ENCODE assay signal across 20 cellular contexts in the genomic region with DNA sequence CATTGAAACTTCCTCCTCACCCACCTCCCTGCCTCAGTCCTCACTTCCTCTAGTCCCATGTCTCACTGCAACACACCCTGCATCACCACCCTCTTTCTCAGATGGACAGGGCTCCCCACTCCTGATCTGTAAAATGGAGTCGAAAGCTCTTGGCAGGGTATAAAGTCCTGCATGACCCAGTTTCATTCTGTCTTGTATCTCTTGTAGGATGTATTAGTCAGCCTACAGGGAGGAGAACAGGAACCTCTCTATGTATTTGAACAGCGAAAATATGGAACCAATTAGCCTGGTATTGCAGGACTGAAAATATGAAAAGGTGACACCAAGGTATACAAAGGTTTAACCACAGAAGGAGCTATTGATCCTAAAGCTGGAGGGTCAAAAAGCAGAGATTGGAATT.
"Had no signal": no experiment of that assay in that cellular context is flagged by ENCODE, and none has a peak within 500 bp of the region (broad histone marks: within the 10 kb centered on the region; RNA-seq: fewer than 3 reads in every experiment).

No MANE protein-coding gene starts in this region.

- H3K4me3 ChIP-seq: colonic mucosa, hepatocyte, psoas muscle, right lobe of liver, testis, tibial nerve, upper lobe of right lung, vagina had no signal

- H3K4me2 ChIP-seq: hepatocyte had no signal

- H3K36me3 ChIP-seq: colonic mucosa, right lobe of liver, tibial nerve, upper lobe of right lung, vagina had no signal

- H3K27me3 Mint-ChIP-seq: stimulated activated memory B cell treated with anti-CD40 and anti-IgM and Interleukin-4, amounts not matched to agents 10 μg/mL and 1 μg/mL and 100 μg/mL, for 72 hours had no signal

- H3K9me3 ChIP-seq: colonic mucosa, psoas muscle, right lobe of liver, testis, tibial nerve, upper lobe of right lung, vagina had no signal

- DNase-seq: colonic mucosa; dermis blood vessel endothelial cell; endodermal cell; erythroblast; foreskin melanocyte; head of caudate nucleus; naive thymus-derived CD4-positive, alpha-beta T cell; nephron progenitor cell; psoas muscle; retina; right lobe of liver; stimulated activated CD4-positive, alpha-beta T cell treated with anti-CD3 and anti-CD28 coated beads, Interleukin-4, amount 100 ng/mL, for 24 hours; testis; upper lobe of right lung had no signal

- H3K27ac ChIP-seq: colonic mucosa, hepatocyte, psoas muscle, right lobe of liver, testis, tibial nerve, upper lobe of right lung, vagina had no signal

- H3K27ac Mint-ChIP-seq: endodermal cell; naive thymus-derived CD4-positive, alpha-beta T cell; nephron progenitor cell; stimulated activated memory B cell treated with anti-CD40 and anti-IgM and Interleukin-4, amounts not matched to agents 10 μg/mL and 1 μg/mL and 100 μg/mL, for 72 hours; stimulated activated naive CD8-positive, alpha-beta T cell treated with anti-CD3 and anti-CD28 coated beads, Interleukin-15, Interleukin-2, amounts not matched to agents 100 ng/mL and 50 ng/mL, for 24 hours had no signal

- H2AFZ ChIP-seq: hepatocyte had no signal

- ATAC-seq: naive thymus-derived CD4-positive, alpha-beta T cell; psoas muscle; stimulated activated memory B cell treated with anti-CD40 and anti-IgM and Interleukin-4, amounts not matched to agents 10 μg/mL and 1 μg/mL and 100 μg/mL, for 72 hours; upper lobe of right lung had no signal

- H3K9me3 Mint-ChIP-seq: endodermal cell; naive thymus-derived CD4-positive, alpha-beta T cell; nephron progenitor cell; stimulated activated memory B cell treated with anti-CD40 and anti-IgM and Interleukin-4, amounts not matched to agents 10 μg/mL and 1 μg/mL and 100 μg/mL, for 72 hours; stimulated activated naive CD8-positive, alpha-beta T cell treated with anti-CD3 and anti-CD28 coated beads, Interleukin-15, Interleukin-2, amounts not matched to agents 100 ng/mL and 50 ng/mL, for 24 hours had no signal

- FAIRE-seq: endothelial cell of umbilical vein had no signal

- H3K4me3 Mint-ChIP-seq: endodermal cell; naive thymus-derived CD4-positive, alpha-beta T cell; nephron progenitor cell; stimulated activated memory B cell treated with anti-CD40 and anti-IgM and Interleukin-4, amounts not matched to agents 10 μg/mL and 1 μg/mL and 100 μg/mL, for 72 hours; stimulated activated naive CD8-positive, alpha-beta T cell treated with anti-CD3 and anti-CD28 coated beads, Interleukin-15, Interleukin-2, amounts not matched to agents 100 ng/mL and 50 ng/mL, for 24 hours had no signal

- H3K4me1 ChIP-seq: colonic mucosa, psoas muscle, right lobe of liver, testis, tibial nerve, upper lobe of right lung, vagina had no signal

- H3K27me3 ChIP-seq: colonic mucosa, right lobe of liver, testis, tibial nerve, upper lobe of right lung, vagina had no signal

- H3K36me3 Mint-ChIP-seq: naive thymus-derived CD4-positive, alpha-beta T cell; stimulated activated memory B cell treated with anti-CD40 and anti-IgM and Interleukin-4, amounts not matched to agents 10 μg/mL and 1 μg/mL and 100 μg/mL, for 72 hours had no signal

- H3K4me1 Mint-ChIP-seq: naive thymus-derived CD4-positive, alpha-beta T cell; nephron progenitor cell; stimulated activated memory B cell treated with anti-CD40 and anti-IgM and Interleukin-4, amounts not matched to agents 10 μg/mL and 1 μg/mL and 100 μg/mL, for 72 hours had no signal
